Comparison of ENCODE assay signal across 1 cellular context in the genomic region with DNA sequence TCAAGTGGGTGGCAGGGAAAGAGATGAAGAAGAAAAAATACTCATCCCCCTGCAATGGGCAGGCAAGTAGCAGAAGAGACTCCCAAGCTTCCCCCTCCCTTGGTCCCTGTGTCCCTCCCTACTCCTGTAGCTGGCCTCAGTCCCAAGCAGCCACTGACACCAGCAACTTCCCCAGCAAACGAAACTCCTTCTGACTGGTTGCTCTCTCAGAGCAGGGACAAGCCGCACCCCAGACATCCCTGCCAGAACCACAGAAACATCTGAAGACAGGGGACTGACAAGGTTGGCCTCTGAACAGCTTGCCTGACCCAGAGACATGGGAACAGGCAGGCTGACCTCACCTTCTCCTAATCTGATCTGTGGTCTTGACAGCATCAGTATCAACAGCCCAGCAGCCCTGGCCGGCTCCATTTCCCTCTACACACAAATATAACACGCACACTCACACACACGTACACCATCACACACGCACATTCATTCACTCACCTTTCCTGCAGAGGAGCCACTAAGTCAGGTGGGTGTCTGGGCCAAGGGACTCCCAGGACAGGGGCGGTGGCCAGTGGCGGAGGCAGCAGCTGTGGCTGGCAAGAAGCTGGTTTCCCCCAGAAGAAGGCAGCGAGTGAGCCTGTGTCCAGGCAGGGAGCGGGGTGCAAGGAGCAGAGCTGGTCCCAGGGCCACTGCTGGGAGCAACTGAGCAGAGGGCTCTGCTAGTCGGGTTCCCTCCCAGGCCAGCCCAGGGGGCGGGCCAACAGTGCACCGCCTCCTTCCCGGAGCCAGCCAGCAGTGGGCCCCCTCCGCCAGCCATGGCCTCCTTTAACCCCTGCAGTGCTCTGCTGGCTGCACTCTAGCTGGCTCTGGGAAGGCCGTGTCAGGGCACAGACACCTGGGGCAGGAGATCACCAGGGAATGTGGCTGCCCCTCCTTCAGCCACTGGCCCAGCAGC.
TF ChIP-seq lines count a peak whose summit lies in the region.

No MANE protein-coding gene starts in this region.

TF ChIP-seq in HepG2, 621 proteins besides CTCF, POLR2A, EP300 and RAD21 (continued from another document and continues in another):
- TF ChIP-seq, protein P1, sequence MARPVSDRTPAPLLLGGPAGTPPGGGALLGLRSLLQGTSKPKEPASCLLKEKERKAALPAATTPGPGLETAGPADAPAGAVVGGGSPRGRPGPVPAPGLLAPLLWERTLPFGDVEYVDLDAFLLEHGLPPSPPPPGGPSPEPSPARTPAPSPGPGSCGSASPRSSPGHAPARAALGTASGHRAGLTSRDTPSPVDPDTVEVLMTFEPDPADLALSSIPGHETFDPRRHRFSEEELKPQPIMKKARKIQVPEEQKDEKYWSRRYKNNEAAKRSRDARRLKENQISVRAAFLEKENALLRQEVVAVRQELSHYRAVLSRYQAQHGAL (CRISPR knock-in tag; IDR thresholded peaks at IDR 0.05; ENCODE audit: not compliant biosample characterization), result peak; percentile 97
- TF ChIP-seq POLR2AphosphoS2 (IDR thresholded peaks at IDR 0.05; ENCODE audit: low read depth, low read length), result no peak
- TF ChIP-seq CENPX (CRISPR knock-in tag; IDR thresholded peaks at IDR 0.05), result no peak
- TF ChIP-seq CEBPZ (IDR thresholded peaks at IDR 0.05; ENCODE audit: low read length), result no peak
- TF ChIP-seq HNRNPL (IDR thresholded peaks at IDR 0.05; ENCODE audit: low read depth, low read length), result peak; percentile 80
- TF ChIP-seq MED13 (CRISPR knock-in tag; IDR thresholded peaks at IDR 0.05), result peak; percentile 59; the same call in 1 of the 2 replicates
- TF ChIP-seq FOSL2 (CRISPR knock-in tag; IDR thresholded peaks at IDR 0.05), result no peak
- no peak for TF ChIP-seq TERF1 (CRISPR knock-in tag; IDR thresholded peaks at IDR 0.05)
- no peak for TF ChIP-seq RELA (CRISPR knock-in tag; IDR thresholded peaks at IDR 0.05)
- TF ChIP-seq RFX1 (IDR thresholded peaks at IDR 0.05), result no peak
- no peak for TF ChIP-seq ZNF101 (CRISPR knock-in tag; IDR thresholded peaks at IDR 0.05; ENCODE audit: borderline replicate concordance, low read depth)
- no peak for TF ChIP-seq ZNF44 (CRISPR knock-in tag; IDR thresholded peaks at IDR 0.05)
- TF ChIP-seq ZNF790 (CRISPR knock-in tag; IDR thresholded peaks at IDR 0.05; ENCODE audit: borderline replicate concordance), result no peak
- no peak for TF ChIP-seq SRF (IDR thresholded peaks at IDR 0.05; ENCODE audit: low read depth, low read length)
- peak; percentile 72; the same call in 1 of the 2 replicates for TF ChIP-seq ZSCAN25 (CRISPR knock-in tag; IDR thresholded peaks at IDR 0.05)
- TF ChIP-seq ZNF570 (CRISPR knock-in tag; IDR thresholded peaks at IDR 0.05; ENCODE audit: borderline replicate concordance), result no peak
- TF ChIP-seq MEIS2 (CRISPR knock-in tag; IDR thresholded peaks at IDR 0.05), result no peak
- peak; percentile 67; the same call in 1 of the 2 replicates for TF ChIP-seq ZNF547 (CRISPR knock-in tag; IDR thresholded peaks at IDR 0.05)
- peak; percentile 80; the same call in 1 of the 2 replicates for TF ChIP-seq HOXD1 (CRISPR knock-in tag; IDR thresholded peaks at IDR 0.05)
- no peak for TF ChIP-seq CHCHD3 (CRISPR knock-in tag; IDR thresholded peaks at IDR 0.05)
- no peak for TF ChIP-seq HOXA7 (CRISPR knock-in tag; IDR thresholded peaks at IDR 0.05)
- no peak for TF ChIP-seq KLF15 (CRISPR knock-in tag; IDR thresholded peaks at IDR 0.05; ENCODE audit: borderline replicate concordance)
- peak; percentile 64; the same call in 1 of the 2 replicates for TF ChIP-seq ZNF710 (CRISPR knock-in tag; IDR thresholded peaks at IDR 0.05; ENCODE audit: borderline replicate concordance)
- TF ChIP-seq RXRB (CRISPR knock-in tag; IDR thresholded peaks at IDR 0.05; ENCODE audit: borderline replicate concordance), result peak; percentile 92
- TF ChIP-seq TEAD3 (CRISPR knock-in tag; optimal IDR thresholded peaks at IDR 0.05; ENCODE audit: borderline replicate concordance), result peak; percentile 35
- no peak for TF ChIP-seq FOXP1 (IDR thresholded peaks at IDR 0.05)
- TF ChIP-seq FOXP1 (CRISPR knock-in tag; IDR thresholded peaks at IDR 0.05), result peak; percentile 33; the same call in 1 of the 2 replicates
- TF ChIP-seq ZNF646 (CRISPR knock-in tag; IDR thresholded peaks at IDR 0.05), result peak; percentile 71; the same call in 1 of the 2 replicates
- no peak for TF ChIP-seq CHD4 (IDR thresholded peaks at IDR 0.05; ENCODE audit: borderline replicate concordance, low read length)
- TF ChIP-seq SUZ12 (IDR thresholded peaks at IDR 0.05; ENCODE audit: low read depth, low read length), result no peak; the same call in 1 of the 2 replicates
- no peak for TF ChIP-seq ZNF281 (CRISPR knock-in tag; IDR thresholded peaks at IDR 0.05; ENCODE audit: borderline replicate concordance)
- TF ChIP-seq THRA (CRISPR knock-in tag; IDR thresholded peaks at IDR 0.05; ENCODE audit: borderline replicate concordance), result peak; percentile 94
- 0 out of 2 replicates have a peak, but pooled peaks have one; percentile 38 for TF ChIP-seq ZNF510 (CRISPR knock-in tag; IDR thresholded peaks at IDR 0.05; ENCODE audit: low read depth)
- no peak for TF ChIP-seq SATB2 (CRISPR knock-in tag; IDR thresholded peaks at IDR 0.05)
- TF ChIP-seq SMYD3 (CRISPR knock-in tag; IDR thresholded peaks at IDR 0.05), result no peak
- TF ChIP-seq ZNF3 (CRISPR knock-in tag; IDR thresholded peaks at IDR 0.05), result no peak
- no peak; the same call in 1 of the 2 replicates for TF ChIP-seq ZFP36L1 (CRISPR knock-in tag; IDR thresholded peaks at IDR 0.05)
- no peak for TF ChIP-seq NR3C1 (CRISPR knock-in tag; IDR thresholded peaks at IDR 0.05)
- no peak for TF ChIP-seq CBFB (CRISPR knock-in tag; IDR thresholded peaks at IDR 0.05)
- TF ChIP-seq TBX2 (CRISPR knock-in tag; IDR thresholded peaks at IDR 0.05; ENCODE audit: borderline replicate concordance), result peak; percentile 61; the same call in 1 of the 2 replicates
- TF ChIP-seq KAT8 (CRISPR knock-in tag; IDR thresholded peaks at IDR 0.05), result peak; percentile 82; the same call in 1 of the 2 replicates
- peak; percentile 95 for TF ChIP-seq SP5 (CRISPR knock-in tag; IDR thresholded peaks at IDR 0.05; ENCODE audit: borderline replicate concordance, low read depth)
- peak; percentile 45; the same call in 1 of the 2 replicates for TF ChIP-seq POGZ (CRISPR knock-in tag; IDR thresholded peaks at IDR 0.05)
